17 cellular contexts compared by ENCODE assay signal in genomic region chr2:223740679-223741078, GRCh38.
DNase-seq lines count a peak whose midpoint lies in the region; ATAC-seq and TF ChIP-seq lines count a peak whose summit lies in the region.
"Had no signal": no experiment of that assay in that cellular context is flagged by ENCODE, and none has a peak within 500 bp of the region (broad histone marks: within the 10 kb centered on the region; RNA-seq: fewer than 3 reads in every experiment).

No MANE protein-coding gene starts in this region.

- no peaks in the 10 kb centered on the region for H4K20me1 ChIP-seq in hepatocyte (ENCODE audit: insufficient read depth, poor library complexity, severe bottlenecking)

- intact Hi-C loops in heart left ventricle (cut with DNase I) (no loop called here), Right ventricle myocardium inferior (cut with DNase I) (no loop called here), Panc1 (cut with micrococcal nuclease; ENCODE audit: unreplicated experiment) (no loop called here)

- ATAC-seq in heart left ventricle = peak; percentile 42 to 83 (median 64)
- no peak for ATAC-seq in Right ventricle myocardium inferior
- ATAC-seq in Panc1 = peak; percentile 33; the same call in 1 of the 2 replicates
- ATAC-seq in esophagus mucosa = peak; percentile 10
- no peak for ATAC-seq in HG02970 (IDR thresholded peaks at IDR 0.05; ENCODE audit: low FRiP score, unreplicated experiment)

- H3K4me1 Mint-ChIP-seq in osteocyte (ENCODE audit: unreplicated experiment) = peaks cover 10% of the 10 kb centered on the region
- H3K4me1 Mint-ChIP-seq: CD4-positive, alpha-beta memory T cell had no signal

- peaks cover 0 to 5% (median 0%) of the 10 kb centered on the region in 12 donors for H3K9me3 ChIP-seq in heart left ventricle
- no peaks in the 10 kb centered on the region for H3K9me3 ChIP-seq in Panc1 (ENCODE audit: control insufficient read depth, insufficient read depth, low read depth, low read length)
- H3K9me3 ChIP-seq in hepatocyte (ENCODE audit: low read depth) = no peaks in the 10 kb centered on the region
- H3K9me3 ChIP-seq: BE2C, HAP-1 had no signal

- no peaks in the 10 kb centered on the region for H3K36me3 Mint-ChIP-seq in osteocyte (ENCODE audit: unreplicated experiment)
- H3K36me3 Mint-ChIP-seq: CD4-positive, alpha-beta memory T cell had no signal

- CTCF ChIA-PET in Panc1 (lab: Charles Lee) = no interaction called here

- H3K4me1 ChIP-seq in heart left ventricle (peaks cover 0 to 9% (median 0%) of the 10 kb centered on the region in 12 donors), Panc1 (ENCODE audit: control insufficient read depth, insufficient read depth, low read length) (no peaks in the 10 kb centered on the region), hepatocyte (ENCODE audit: insufficient read depth) (peaks cover 13% of the 10 kb centered on the region)
- H3K4me1 ChIP-seq: BE2C, HAP-1 had no signal

- H3K27ac ChIP-seq in heart left ventricle (no peak overlapping the region), Panc1 (ENCODE audit: low read length) (no peak overlapping the region), hepatocyte (no peak overlapping the region)
- H3K27ac ChIP-seq: C4-2B had no signal

- no peaks in the 10 kb centered on the region for H3K36me3 ChIP-seq in heart left ventricle
- no peaks in the 10 kb centered on the region for H3K36me3 ChIP-seq in Panc1 (ENCODE audit: control insufficient read depth, insufficient read depth, low read length)
- H3K36me3 ChIP-seq in hepatocyte (replicated peaks; ENCODE audit: insufficient read depth, low read depth) = no peaks in the 10 kb centered on the region
- H3K36me3 ChIP-seq: BE2C, HAP-1 had no signal

- POLR2A ChIA-PET in Panc1 (lab: Charles Lee) = no interaction called here

- in situ Hi-C loops in Panc1 (cut with HindIII; ENCODE audit: low pct_unique_long_range_greater_than_20kb, low sequenced_read_pairs) = no loop called here

- H3K27me3 Mint-ChIP-seq in osteocyte (ENCODE audit: unreplicated experiment) = no peaks in the 10 kb centered on the region

- no peak for TF ChIP-seq POLR2A in heart left ventricle (IDR thresholded peaks at IDR 0.05)

- no peak overlapping the region for H3K4me2 ChIP-seq in hepatocyte

- no peaks in the 10 kb centered on the region for H3K27me3 ChIP-seq in heart left ventricle
- no peaks in the 10 kb centered on the region for H3K27me3 ChIP-seq in Panc1 (ENCODE audit: control insufficient read depth, insufficient read depth, low read length)
- H3K27me3 ChIP-seq in hepatocyte = no peaks in the 10 kb centered on the region
- H3K27me3 ChIP-seq: BE2C had no signal

- no peaks in the 10 kb centered on the region for H3K79me2 ChIP-seq in hepatocyte

- no peak overlapping the region for H3K4me3 ChIP-seq in heart left ventricle
- no peak overlapping the region for H3K4me3 ChIP-seq in Panc1 (ENCODE audit: low read depth in 2 of 2, low read length in 2 of 2)
- no peak overlapping the region for H3K4me3 ChIP-seq in hepatocyte
- H3K4me3 ChIP-seq: HAP-1 had no signal

- H3K9me3 Mint-ChIP-seq in osteocyte (ENCODE audit: unreplicated experiment) = peaks cover 5% of the 10 kb centered on the region
- H3K9me3 Mint-ChIP-seq: CD4-positive, alpha-beta memory T cell had no signal

- no peak overlapping the region for H3K4me3 Mint-ChIP-seq in osteocyte (ENCODE audit: unreplicated experiment)
- H3K4me3 Mint-ChIP-seq: CD4-positive, alpha-beta memory T cell had no signal

- WGBS in heart left ventricle, 4 donors = 45 to 64% (median 54%) methylated on average over 5 of the region's 5 CpGs
- WGBS in hepatocyte (ENCODE audit: low lambda C conversion rate, missing lambda C conversion rate) = 78% methylated on average over 5 of the region's 5 CpGs

- H3K9me2 ChIP-seq in hepatocyte (replicated peaks; ENCODE audit: insufficient read depth) = no peaks in the 10 kb centered on the region

- TF ChIP-seq CTCF in heart left ventricle (IDR thresholded peaks at IDR 0.05) (no peak), Panc1 (IDR thresholded peaks at IDR 0.05) (no peak), osteocyte (IDR thresholded peaks at IDR 0.05) (no peak), hepatocyte (IDR thresholded peaks at IDR 0.05; ENCODE audit: poor library complexity) (no peak)

- H3K27ac Mint-ChIP-seq in osteocyte (ENCODE audit: unreplicated experiment) = no peak overlapping the region
- H3K27ac Mint-ChIP-seq: CD4-positive, alpha-beta memory T cell had no signal

- no peak overlapping the region for H2AFZ ChIP-seq in hepatocyte

- DNase-seq in heart left ventricle (peak in 1 of 5 donors; percentile 45), Right ventricle myocardium inferior (ENCODE audit: missing footprints) (no peak), Panc1 (ENCODE audit: low read depth, low spot score) (no peak), osteocyte (ENCODE audit: extremely low spot score, unreplicated experiment) (peak; percentile 30), NCI-H1048 (lab: John Stamatoyannopoulos, UW) (no peak), hepatocyte (ENCODE audit: low spot score) (no peak)
- DNase-seq: BE2C; CD4-positive, alpha-beta memory T cell; DMS153; DMS79 treated with DMSO at 0.1 percent for 48 hours; EL; GDM1; GOT3 had no signal

- BruUV-seq in Panc1 (replicated peaks; lab: Mats Ljungman, UMichigan) = no TSS peak

Comparison
In these comparisons a context has a peak if more than half of its experiments do, and no peak if none do; other contexts are left out.
1. ATAC-seq: peak in heart left ventricle (4 of 4), Panc1 (single experiment) and esophagus mucosa (single experiment); none in Right ventricle myocardium inferior (single experiment) and HG02970 (single experiment).